34 cellular contexts compared by ENCODE assay signal in the genomic region with DNA sequence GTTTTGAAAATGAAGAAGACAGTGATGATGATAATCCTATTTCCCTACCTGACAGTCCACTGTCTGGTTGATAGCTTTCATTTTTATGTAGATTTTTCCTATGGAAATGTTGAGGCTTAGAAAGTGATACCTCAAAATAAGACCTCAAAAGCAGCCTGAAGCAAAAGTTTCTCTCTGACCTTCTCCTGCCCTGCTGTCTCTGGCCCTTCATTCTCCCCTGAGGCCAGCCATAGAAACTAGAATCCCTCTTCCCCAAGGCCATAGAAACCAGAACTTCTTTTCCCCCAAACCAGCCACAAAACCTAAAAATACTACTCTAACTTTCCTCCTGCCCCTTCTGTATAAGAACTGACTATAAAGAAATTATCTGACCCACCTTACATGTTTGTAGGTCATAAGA. TPM values are rescaled to one million over a fixed set of nuclear protein-coding genes. Genes with fewer than 3 reads are reported as not detected.
DNase-seq lines count a peak whose midpoint lies in the region; ATAC-seq and TF ChIP-seq lines count a peak whose summit lies in the region.
"Had no signal": no experiment of that assay in that cellular context is flagged by ENCODE, and none has a peak within 500 bp of the region (broad histone marks: within the 10 kb centered on the region; RNA-seq: fewer than 3 reads in every experiment).

No MANE protein-coding gene starts in this region.

- H3K36me3 Mint-ChIP-seq in activated B cell treated with CpG ODN at 0.5 μM for 24 hours (ENCODE audit: low read depth) = no peaks in the 10 kb centered on the region
- no peaks in the 10 kb centered on the region for H3K36me3 Mint-ChIP-seq in stimulated activated effector memory CD8-positive, alpha-beta T cell treated with anti-CD3 and anti-CD28 coated beads, Interleukin-12 subunit alpha, Interleukin-12 subunit beta, amount 100 ng/mL, for 72 hours
- H3K36me3 Mint-ChIP-seq in GM23338 (ENCODE audit: low read depth) = no peaks in the 10 kb centered on the region
- H3K36me3 Mint-ChIP-seq: activated CD8-positive, alpha-beta memory T cell treated with anti-CD3 and anti-CD28 coated beads, Interleukin-2, amount 10 ng/mL, durations not matched to agents 7 days and 5 days; activated naive CD4-positive, alpha-beta T cell treated with anti-CD3 and anti-CD28 coated beads, Interleukin-2, amount 10 ng/mL, durations not matched to agents 7 days and 5 days had no signal

- no peaks in the 10 kb centered on the region for H3K36me3 ChIP-seq in tibial artery
- H3K36me3 ChIP-seq in GM23338 (ENCODE audit: insufficient read depth) = no peaks in the 10 kb centered on the region
- H3K36me3 ChIP-seq: breast epithelium, ovary, suprapubic skin had no signal

- no peaks in the 10 kb centered on the region for H3K27me3 Mint-ChIP-seq in activated B cell treated with CpG ODN at 0.5 μM for 24 hours
- peaks cover 3% of the 10 kb centered on the region for H3K27me3 Mint-ChIP-seq in GM23338 (ENCODE audit: insufficient read depth, low read depth, poor library complexity)
- H3K27me3 Mint-ChIP-seq: activated CD4-positive, alpha-beta T cell treated with anti-CD3 and anti-CD28 coated beads, Interleukin-2, amount 10 ng/mL, durations not matched to agents 24 days and 14 days; CD4-positive, alpha-beta T cell had no signal

- no peak for TF ChIP-seq CTCF in GM12865 (IDR thresholded peaks at IDR 0.05; ENCODE audit: insufficient read depth, low read depth, low read length, missing control alignments)
- no peak for TF ChIP-seq CTCF in activated B cell treated with CpG ODN at 0.5 μM for 24 hours (IDR thresholded peaks at IDR 0.05)
- no peak for TF ChIP-seq CTCF in tibial artery (IDR thresholded peaks at IDR 0.05)
- TF ChIP-seq CTCF in GM10266 (IDR thresholded peaks at IDR 0.05; ENCODE audit: control insufficient read depth, insufficient read depth, low read depth, missing control alignments) = no peak
- no peak for TF ChIP-seq CTCF in GM23338 (conservative IDR thresholded peaks at IDR 0.05; ENCODE audit: low read depth in 2 of 2)

- H3K27ac Mint-ChIP-seq in activated B cell treated with CpG ODN at 0.5 μM for 24 hours (peak overlapping the region; percentile 61), GM23338 (no peak overlapping the region)
- H3K27ac Mint-ChIP-seq in stimulated activated effector memory CD8-positive, alpha-beta T cell treated with anti-CD3 and anti-CD28 coated beads, Interleukin-12 subunit alpha, Interleukin-12 subunit beta, amount 100 ng/mL, for 72 hours = peak overlapping the region; percentile 7
- H3K27ac Mint-ChIP-seq: activated CD4-positive, alpha-beta T cell treated with anti-CD3 and anti-CD28 coated beads, Interleukin-2, amount 10 ng/mL, durations not matched to agents 24 days and 14 days; activated CD8-positive, alpha-beta memory T cell treated with anti-CD3 and anti-CD28 coated beads, Interleukin-2, amount 10 ng/mL, durations not matched to agents 7 days and 5 days; activated naive CD4-positive, alpha-beta T cell treated with anti-CD3 and anti-CD28 coated beads, Interleukin-2, amount 10 ng/mL, durations not matched to agents 7 days and 5 days; CD4-positive, alpha-beta T cell; nephron; T-helper 2 cell treated with Interferon-gamma antibody and Interleukin-4, amounts not matched to agents 5 μg/mL and 100 μg/mL, for 36 hours had no signal

- H3K9me2 ChIP-seq in GM23338 (ENCODE audit: insufficient read depth) = no peaks in the 10 kb centered on the region

- DNase-seq in GM12865 (ENCODE audit: low read depth) = peak; percentile 9
- no peak for DNase-seq in activated B cell treated with CpG ODN at 0.5 μM for 24 hours
- no peak for DNase-seq in stimulated activated effector memory CD8-positive, alpha-beta T cell treated with anti-CD3 and anti-CD28 coated beads, Interleukin-12 subunit alpha, Interleukin-12 subunit beta, amount 100 ng/mL, for 72 hours (ENCODE audit: low spot score in 2 of 2)
- DNase-seq in tibial artery = no peak
- no peak for DNase-seq in GM10266 (ENCODE audit: extremely low spot score)
- no peak for DNase-seq in GM23338 (ENCODE audit: low spot score)
- DNase-seq: activated CD4-positive, alpha-beta T cell treated with anti-CD3 and anti-CD28 coated beads, Interleukin-2, amount 10 ng/mL, durations not matched to agents 24 days and 14 days; activated CD8-positive, alpha-beta memory T cell treated with anti-CD3 and anti-CD28 coated beads, Interleukin-2, amount 10 ng/mL, durations not matched to agents 7 days and 5 days; activated naive CD4-positive, alpha-beta T cell treated with anti-CD3 and anti-CD28 coated beads, Interleukin-2, amount 10 ng/mL, durations not matched to agents 7 days and 5 days; activated T-cell treated with anti-CD3 and anti-CD28 coated beads, Interleukin-2, amount 50 U/mL, for 48 hours; CD4-positive, alpha-beta T cell; effector CD8-positive, alpha-beta T cell; H9; head of caudate nucleus; mucosa of descending colon; NCI-H1436 treated with DMSO at 0.1 percent for 48 hours; ovary; PC-3; retina had no signal

- no peaks in the 10 kb centered on the region for H3K9me3 ChIP-seq in tibial artery
- H3K9me3 ChIP-seq: breast epithelium, mucosa of descending colon, ovary, suprapubic skin had no signal

- intact Hi-C loops in activated B cell treated with CpG ODN at 0.5 μM for 24 hours (cut with micrococcal nuclease) (no loop called here), tibial artery (cut with DNase I; ENCODE audit: low total_unique reads) (no loop called here)

- H2AFZ ChIP-seq in GM23338 = no peak overlapping the region

- H3K4me1 ChIP-seq in tibial artery (no peaks in the 10 kb centered on the region), GM23338 (ENCODE audit: insufficient read depth) (no peaks in the 10 kb centered on the region)
- H3K4me1 ChIP-seq: breast epithelium, suprapubic skin had no signal

- ATAC-seq in HG02852 (IDR thresholded peaks at IDR 0.05; ENCODE audit: unreplicated experiment) (peak; percentile 45), activated B cell treated with CpG ODN at 0.5 μM for 24 hours (ENCODE audit: low read depth) (no peak), GM23338 (no peak)
- no peak for ATAC-seq in stimulated activated effector memory CD8-positive, alpha-beta T cell treated with anti-CD3 and anti-CD28 coated beads, Interleukin-12 subunit alpha, Interleukin-12 subunit beta, amount 100 ng/mL, for 72 hours
- ATAC-seq: activated CD8-positive, alpha-beta memory T cell treated with anti-CD3 and anti-CD28 coated beads, Interleukin-2, amount 10 ng/mL, durations not matched to agents 7 days and 5 days; K562; mucosa of descending colon; PC-3; Right ventricle myocardium inferior had no signal

- H3K4me3 Mint-ChIP-seq in activated B cell treated with CpG ODN at 0.5 μM for 24 hours (peak overlapping the region; percentile 16), GM23338 (no peak overlapping the region)
- H3K4me3 Mint-ChIP-seq in stimulated activated effector memory CD8-positive, alpha-beta T cell treated with anti-CD3 and anti-CD28 coated beads, Interleukin-12 subunit alpha, Interleukin-12 subunit beta, amount 100 ng/mL, for 72 hours = no peak overlapping the region
- H3K4me3 Mint-ChIP-seq: activated CD4-positive, alpha-beta T cell treated with anti-CD3 and anti-CD28 coated beads, Interleukin-2, amount 10 ng/mL, durations not matched to agents 24 days and 14 days; activated CD8-positive, alpha-beta memory T cell treated with anti-CD3 and anti-CD28 coated beads, Interleukin-2, amount 10 ng/mL, durations not matched to agents 7 days and 5 days; activated naive CD4-positive, alpha-beta T cell treated with anti-CD3 and anti-CD28 coated beads, Interleukin-2, amount 10 ng/mL, durations not matched to agents 7 days and 5 days; CD4-positive, alpha-beta T cell; H9; nephron; T-helper 2 cell treated with Interferon-gamma antibody and Interleukin-4, amounts not matched to agents 5 μg/mL and 100 μg/mL, for 36 hours had no signal

- POLR2A ChIA-PET in activated B cell treated with CpG ODN at 0.5 μM for 24 hours (lab: Charles Lee) = interaction anchor here (0.7 to 1.9 kb wide), 2 partner anchors 43 to 45 kb away, joined by 3 to 5 read pairs; no protein-coding TSS in a partner anchor

- H3K27me3 ChIP-seq in tibial artery = no peaks in the 10 kb centered on the region
- no peaks in the 10 kb centered on the region for H3K27me3 ChIP-seq in GM23338 (ENCODE audit: insufficient read depth)
- H3K27me3 ChIP-seq: breast epithelium, ovary, suprapubic skin had no signal

- H3K4me2 ChIP-seq in GM23338 = no peak overlapping the region

- no peaks in the 10 kb centered on the region for H4K20me1 ChIP-seq in GM23338 (replicated peaks; ENCODE audit: insufficient read depth)

- H3K79me2 ChIP-seq in GM23338 (replicated peaks; ENCODE audit: insufficient read depth) = no peaks in the 10 kb centered on the region

- no peak overlapping the region for H3K27ac ChIP-seq in tibial artery
- no peak overlapping the region for H3K27ac ChIP-seq in GM23338 (ENCODE audit: low read depth)
- H3K27ac ChIP-seq: breast epithelium, epithelial cell of prostate, ovary, suprapubic skin, VCaP had no signal

- H3K9me3 Mint-ChIP-seq in activated B cell treated with CpG ODN at 0.5 μM for 24 hours (no peaks in the 10 kb centered on the region), GM23338 (no peaks in the 10 kb centered on the region; the same call in 2 of the 3 replicates)
- H3K9me3 Mint-ChIP-seq in stimulated activated effector memory CD8-positive, alpha-beta T cell treated with anti-CD3 and anti-CD28 coated beads, Interleukin-12 subunit alpha, Interleukin-12 subunit beta, amount 100 ng/mL, for 72 hours = no peaks in the 10 kb centered on the region
- H3K9me3 Mint-ChIP-seq: activated CD4-positive, alpha-beta T cell treated with anti-CD3 and anti-CD28 coated beads, Interleukin-2, amount 10 ng/mL, durations not matched to agents 24 days and 14 days; activated naive CD4-positive, alpha-beta T cell treated with anti-CD3 and anti-CD28 coated beads, Interleukin-2, amount 10 ng/mL, durations not matched to agents 7 days and 5 days; CD4-positive, alpha-beta T cell; H9; nephron; T-helper 2 cell treated with Interferon-gamma antibody and Interleukin-4, amounts not matched to agents 5 μg/mL and 100 μg/mL, for 36 hours had no signal

- H3K4me3 ChIP-seq in GM12865 (ENCODE audit: low read depth, low read length) (no peak overlapping the region), tibial artery (no peak overlapping the region), GM23338 (no peak overlapping the region)
- H3K4me3 ChIP-seq: breast epithelium, K562, mucosa of descending colon, ovary, skin epidermis, suprapubic skin had no signal

- H3K4me1 Mint-ChIP-seq in activated B cell treated with CpG ODN at 0.5 μM for 24 hours (peaks cover 78% of the 10 kb centered on the region), GM23338 (peaks cover 2% of the 10 kb centered on the region; the same call in 1 of the 3 replicates)
- H3K4me1 Mint-ChIP-seq in stimulated activated effector memory CD8-positive, alpha-beta T cell treated with anti-CD3 and anti-CD28 coated beads, Interleukin-12 subunit alpha, Interleukin-12 subunit beta, amount 100 ng/mL, for 72 hours = peaks cover 6% of the 10 kb centered on the region
- H3K4me1 Mint-ChIP-seq: nephron had no signal

- no peaks in the 10 kb centered on the region for H3F3A ChIP-seq in GM23338 (replicated peaks; ENCODE audit: low read depth)

- CTCF ChIA-PET in activated B cell treated with CpG ODN at 0.5 μM for 24 hours (lab: Charles Lee) = no interaction called here

RNA-seq across cellular contexts. Expression of a gene that starts 52.6 kb away (rescaled TPM):
- 0.29 and 0.34 TPM in 2 replicates for total RNA-seq in activated B cell treated with CpG ODN at 0.5 μM for 24 hours
- total RNA-seq in GM23338 (2014; rRNA removed; shearing (Covaris generic)) = not detected in 2 replicates
- polyA plus RNA-seq in GM23338 (2016; fragmentation: Nextera tagmentation; extraction: Ambion mirVana) = not detected in 2 replicates
- total RNA-seq: activated CD4-positive, alpha-beta T cell treated with anti-CD3 and anti-CD28 coated beads, Interleukin-2, amount 10 ng/mL, durations not matched to agents 24 days and 14 days; H9; HT1080; K562; kidney epithelial cell; lower leg skin; M059J; mucosa of descending colon; ovary; PC-3; Right ventricle myocardium inferior; ureter had no signal
- polyA plus RNA-seq: K562, ovary had no signal
